ENCODE assay signal across 8 cellular contexts in the genomic region with DNA sequence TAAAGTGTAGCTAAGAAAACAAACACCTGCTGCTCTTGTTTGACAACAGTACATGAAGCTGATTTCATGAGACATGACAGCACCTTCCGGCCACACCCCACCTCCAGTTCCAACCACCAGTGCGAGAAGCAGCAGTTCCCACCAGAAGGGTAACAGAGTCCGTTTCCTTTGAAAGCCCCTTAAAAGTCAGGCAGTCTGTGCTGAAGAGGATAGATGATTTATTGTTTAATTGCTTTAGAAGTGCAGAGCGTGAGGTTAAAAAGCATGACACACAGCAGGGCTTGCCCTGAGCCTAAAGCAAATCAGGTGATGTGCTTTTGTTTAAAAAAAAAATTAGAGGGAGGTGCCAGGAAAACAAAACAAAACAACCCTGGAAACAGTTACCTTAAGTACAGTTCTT.
A peak's percentile ranks its signal among the peaks of the same experiment; 100 is the strongest.
DNase-seq lines count a peak whose midpoint lies in the region; FAIRE-seq and TF ChIP-seq lines count a peak whose summit lies in the region.

No MANE protein-coding gene starts in this region.

- no peak overlapping the region for H3K4me2 ChIP-seq in neural progenitor cell

- H3K27ac Mint-ChIP-seq in neural progenitor cell = peak overlapping the region; percentile 61

- peak overlapping the region; percentile 6 for H2AFZ ChIP-seq in neural progenitor cell (replicated peaks)

- H3K36me3 ChIP-seq in neural progenitor cell (no peaks in the 10 kb centered on the region), breast epithelium (no peaks in the 10 kb centered on the region)

- peaks cover 35% of the 10 kb centered on the region for H3K36me3 Mint-ChIP-seq in neural progenitor cell

- H3K4me3 Mint-ChIP-seq in neural progenitor cell = no peak overlapping the region

- H3K27me3 ChIP-seq in neural progenitor cell = no peaks in the 10 kb centered on the region
- no peaks in the 10 kb centered on the region for H3K27me3 ChIP-seq in breast epithelium

- no peak for TF ChIP-seq POLR2A in GM12892 (IDR thresholded peaks at IDR 0.05; ENCODE audit: low read depth, low read length)
- no peak for TF ChIP-seq POLR2A in breast epithelium (IDR thresholded peaks at IDR 0.05)

- no peaks in the 10 kb centered on the region for H3K9me3 ChIP-seq in neural progenitor cell (ENCODE audit: low read depth)
- H3K9me3 ChIP-seq in breast epithelium = no peaks in the 10 kb centered on the region

- peaks cover 11% of the 10 kb centered on the region for H3K4me1 Mint-ChIP-seq in neural progenitor cell

- H3F3A ChIP-seq in neural progenitor cell (ENCODE audit: low read depth) = no peaks in the 10 kb centered on the region

- intact Hi-C loops in breast epithelium (cut with DNase I; ENCODE audit: low total_unique reads) = no loop called here

- FAIRE-seq in GM12892 (lab: Jason Lieb, UNC) = peak; percentile 33

- no peak for TF ChIP-seq CTCF in neural progenitor cell (IDR thresholded peaks at IDR 0.05)
- no peak for TF ChIP-seq CTCF in breast epithelium (IDR thresholded peaks at IDR 0.05)

- no peaks in the 10 kb centered on the region for H3K9me3 Mint-ChIP-seq in neural progenitor cell

- no peaks in the 10 kb centered on the region for H3K79me2 ChIP-seq in neural progenitor cell (ENCODE audit: low read depth)

- peaks cover 7% of the 10 kb centered on the region for H3K4me1 ChIP-seq in neural progenitor cell
- no peaks in the 10 kb centered on the region for H3K4me1 ChIP-seq in breast epithelium

- no peak overlapping the region for H3K27ac ChIP-seq in neural progenitor cell
- H3K27ac ChIP-seq in substantia nigra (ENCODE audit: low read depth, low read length, poor library complexity, severe bottlenecking) = no peak overlapping the region
- no peak overlapping the region for H3K27ac ChIP-seq in breast epithelium

- no peaks in the 10 kb centered on the region for H3K27me3 Mint-ChIP-seq in neural progenitor cell (ENCODE audit: insufficient read depth, low read depth)

- H3K4me3 ChIP-seq in neural progenitor cell (no peak overlapping the region), breast epithelium (no peak overlapping the region)

- DNase-seq in GM12892 (ENCODE audit: insufficient read length) = no peak
- DNase-seq in NCI-H1436 treated with DMSO at 0.1 percent for 48 hours (lab: John Stamatoyannopoulos, UW) = peak; percentile 50
- DNase-seq in activated CD8-positive, alpha-beta memory T cell treated with anti-CD3 and anti-CD28 coated beads, Interleukin-2, amount 50 U/mL, for 1 hour (ENCODE audit: extremely low read depth) = peak; percentile 75
- no peak for DNase-seq in neural progenitor cell (ENCODE audit: low spot score)
- no peak for DNase-seq in dermis blood vessel endothelial cell
- no peak for DNase-seq in NCI-H1048 (lab: John Stamatoyannopoulos, UW)
- no peak for DNase-seq in substantia nigra (lab: John Stamatoyannopoulos, UW)
- DNase-seq in breast epithelium (ENCODE audit: low spot score in 2 of 2) = no peak

- H3K9ac ChIP-seq in neural progenitor cell = no peak overlapping the region

- H4K20me1 ChIP-seq in neural progenitor cell (ENCODE audit: low read depth) = no peaks in the 10 kb centered on the region

Comparison
In these comparisons a context has a peak if more than half of its experiments do, and no peak if none do; other contexts are left out.
1. DNase-seq: peak in NCI-H1436 treated with DMSO at 0.1 percent for 48 hours (single experiment) and activated CD8-positive, alpha-beta memory T cell treated with anti-CD3 and anti-CD28 coated beads, Interleukin-2, amount 50 U/mL, for 1 hour (single experiment); none in GM12892 (single experiment), neural progenitor cell (single experiment), dermis blood vessel endothelial cell (single experiment), NCI-H1048 (single experiment), substantia nigra (0 of 49) and breast epithelium (0 of 2).